In genomic region chr17:11997147-11997971, GRCh38 we compare ENCODE assay signal across 8 cellular contexts. TPM values are rescaled to one million over a fixed set of nuclear protein-coding genes. Genes with fewer than 3 reads are reported as not detected.
A peak's percentile ranks its signal among the peaks of the same experiment; 100 is the strongest.
DNase-seq lines count a peak whose midpoint lies in the region; ATAC-seq and TF ChIP-seq lines count a peak whose summit lies in the region.

A gene with protein sequence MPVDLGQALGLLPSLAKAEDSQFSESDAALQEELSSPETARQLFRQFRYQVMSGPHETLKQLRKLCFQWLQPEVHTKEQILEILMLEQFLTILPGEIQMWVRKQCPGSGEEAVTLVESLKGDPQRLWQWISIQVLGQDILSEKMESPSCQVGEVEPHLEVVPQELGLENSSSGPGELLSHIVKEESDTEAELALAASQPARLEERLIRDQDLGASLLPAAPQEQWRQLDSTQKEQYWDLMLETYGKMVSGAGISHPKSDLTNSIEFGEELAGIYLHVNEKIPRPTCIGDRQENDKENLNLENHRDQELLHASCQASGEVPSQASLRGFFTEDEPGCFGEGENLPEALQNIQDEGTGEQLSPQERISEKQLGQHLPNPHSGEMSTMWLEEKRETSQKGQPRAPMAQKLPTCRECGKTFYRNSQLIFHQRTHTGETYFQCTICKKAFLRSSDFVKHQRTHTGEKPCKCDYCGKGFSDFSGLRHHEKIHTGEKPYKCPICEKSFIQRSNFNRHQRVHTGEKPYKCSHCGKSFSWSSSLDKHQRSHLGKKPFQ (minus strand): TSS chr17:11997475. CDS start chr17:11992829, 4,646 bp downstream.

- POLR2A ChIA-PET in SK-N-SH (lab: Yijun Ruan, JAX) = interaction anchor here (0.6 to 2.6 kb wide), 6 partner anchors 9 to 1021 kb away, joined by 3 to 39 read pairs (median 4); partner anchors contain the start of genes ELAC2 and MAP2K4

- peak within 1 kb of the TSS; percentile 86 for H3K4me2 ChIP-seq in SK-N-SH

- TF ChIP-seq POLR2A in NB4 (IDR thresholded peaks at IDR 0.05; ENCODE audit: extremely low read depth, insufficient read length) (peak; percentile 88), ovary (IDR thresholded peaks at IDR 0.05) (peak; percentile 98)

- no peaks in the 10 kb centered on the region for H3K27me3 ChIP-seq in SK-N-SH (ENCODE audit: insufficient read depth)
- no peaks in the 10 kb centered on the region for H3K27me3 ChIP-seq in ovary
- H3K27me3 ChIP-seq in thymus (ENCODE audit: control insufficient read depth, insufficient read depth) = no peaks in the 10 kb centered on the region

- H3K27ac ChIP-seq in SK-N-SH (ENCODE audit: low read depth in 2 of 2, low read length in 1 of 2) (peak within 1 kb of the TSS; percentile 87 to 90), ovary (peak within 1 kb of the TSS; percentile 27 to 75), thymus (ENCODE audit: low read depth) (peak within 1 kb of the TSS; percentile 96)

- no peak for TF ChIP-seq RAD21 in SK-N-SH (IDR thresholded peaks at IDR 0.05; ENCODE audit: low read length)

- no peaks in the 10 kb centered on the region for H4K20me1 ChIP-seq in SK-N-SH (ENCODE audit: insufficient read depth)

- peak within 1 kb of the TSS; percentile 74 for H3K4me3 ChIP-seq in GM08714 (ENCODE audit: low read length)
- peak within 1 kb of the TSS; percentile 75 for H3K4me3 ChIP-seq in NB4 (ENCODE audit: low read depth, low read length)
- peak within 1 kb of the TSS; percentile 90 to 91 for H3K4me3 ChIP-seq in SK-N-SH (ENCODE audit: low read depth in 2 of 2, low read length in 1 of 2)
- H3K4me3 ChIP-seq in ovary = peak within 1 kb of the TSS; percentile 94
- H3K4me3 ChIP-seq in thymus (ENCODE audit: low read length) = peak within 1 kb of the TSS; percentile 80

- H3K4me1 Mint-ChIP-seq in glutamatergic neuron (ENCODE audit: low read depth, unreplicated experiment) = no peaks in the 10 kb centered on the region

- peaks cover 5 to 8% of the 10 kb centered on the region in 2 experiments; a peak in 2 of 4 replicates for H3K4me1 ChIP-seq in SK-N-SH (ENCODE audit: control insufficient read depth in 1 of 2, insufficient read depth in 2 of 2, low read depth in 1 of 2, low read length in 1 of 2)
- H3K4me1 ChIP-seq in ovary (ENCODE audit: insufficient read depth) = no peaks in the 10 kb centered on the region
- H3K4me1 ChIP-seq in thymus (ENCODE audit: control insufficient read depth, insufficient read depth, low read length) = no peaks in the 10 kb centered on the region

- peak; percentile 94 for ATAC-seq in HG02571 (IDR thresholded peaks at IDR 0.05; ENCODE audit: unreplicated experiment)
- ATAC-seq in activated naive CD4-positive, alpha-beta T cell treated with anti-CD3 and anti-CD28 coated beads, Interleukin-2, amount 50 U/mL, for 72 hours = peak; percentile 95 to 98

- DNase-seq in NB4 (ENCODE audit: low read depth) = peak; percentile 97
- peak; percentile 97 for DNase-seq in SK-N-SH
- DNase-seq in activated naive CD4-positive, alpha-beta T cell treated with anti-CD3 and anti-CD28 coated beads, Interleukin-2, amount 50 U/mL, for 72 hours (ENCODE audit: low spot score in 2 of 2) = peak; percentile 93 to 97
- DNase-seq in glutamatergic neuron = peak; percentile 98
- peak; percentile 96 to 99 (median 97) for DNase-seq in ovary

- H3K4me3 Mint-ChIP-seq in glutamatergic neuron (ENCODE audit: unreplicated experiment) = peak within 1 kb of the TSS; percentile 99

- peaks cover 7 to 12% of the 10 kb centered on the region in 2 donors for H3K36me3 Mint-ChIP-seq in activated naive CD4-positive, alpha-beta T cell treated with anti-CD3 and anti-CD28 coated beads, Interleukin-2, amount 50 U/mL, for 72 hours
- H3K36me3 Mint-ChIP-seq in glutamatergic neuron (ENCODE audit: unreplicated experiment) = no peaks in the 10 kb centered on the region

- peaks cover 5% of the 10 kb centered on the region; the same call in 1 of the 2 replicates for H3K79me2 ChIP-seq in SK-N-SH (ENCODE audit: insufficient read depth)

- H3K36me3 ChIP-seq in SK-N-SH (replicated peaks in 1 of 2; ENCODE audit: control insufficient read depth in 1 of 2, insufficient read depth in 2 of 2, low read length in 1 of 2) (peaks cover 0 to 2% of the 10 kb centered on the region in 2 experiments), ovary (no peaks in the 10 kb centered on the region), thymus (ENCODE audit: control insufficient read depth, insufficient read depth) (peaks cover 4% of the 10 kb centered on the region)

- TF ChIP-seq CTCF in NB4 (IDR thresholded peaks at IDR 0.05; ENCODE audit: low read depth, low read length) = no peak
- TF ChIP-seq CTCF in SK-N-SH (IDR thresholded peaks at IDR 0.05) = no peak
- TF ChIP-seq CTCF in glutamatergic neuron (IDR thresholded peaks at IDR 0.05; ENCODE audit: partially characterized antibody, unreplicated experiment) = no peak
- TF ChIP-seq CTCF in ovary (IDR thresholded peaks at IDR 0.05) = peak in 2 of 3 donors; percentile 26 to 43

- H3K27ac Mint-ChIP-seq in activated naive CD4-positive, alpha-beta T cell treated with anti-CD3 and anti-CD28 coated beads, Interleukin-2, amount 50 U/mL, for 72 hours = peak within 1 kb of the TSS; percentile 92 to 97
- H3K27ac Mint-ChIP-seq in glutamatergic neuron (ENCODE audit: unreplicated experiment) = peak within 1 kb of the TSS; percentile 100

- peaks cover 3 to 6% of the 10 kb centered on the region in 2 donors for H3K9me3 Mint-ChIP-seq in activated naive CD4-positive, alpha-beta T cell treated with anti-CD3 and anti-CD28 coated beads, Interleukin-2, amount 50 U/mL, for 72 hours
- peaks cover 6% of the 10 kb centered on the region for H3K9me3 Mint-ChIP-seq in glutamatergic neuron (ENCODE audit: unreplicated experiment)

- peak within 1 kb of the TSS; percentile 96 for H2AFZ ChIP-seq in SK-N-SH (ENCODE audit: low read depth)

- no peaks in the 10 kb centered on the region for H3K9me3 ChIP-seq in SK-N-SH
- H3K9me3 ChIP-seq in ovary = no peaks in the 10 kb centered on the region
- no peaks in the 10 kb centered on the region for H3K9me3 ChIP-seq in thymus (ENCODE audit: control insufficient read depth)

- intact Hi-C loops in ovary (cut with DNase I) = no loop called here

- TF ChIP-seq EP300 in SK-N-SH (IDR thresholded peaks at IDR 0.05; ENCODE audit: borderline replicate concordance in 1 of 2, low read depth in 1 of 2, low read length in 1 of 2) (no peak; a peak in 1 of 4 replicates), ovary (IDR thresholded peaks at IDR 0.05) (no peak)

- H3K9ac ChIP-seq in SK-N-SH = peak within 1 kb of the TSS; percentile 84

- whole genome bisulfite sequencing in SK-N-SH (ENCODE audit: low lambda C conversion rate) = 3% methylated on average over 28 of the region's 74 CpGs
- 0 to 1% (median 0%) methylated on average over 51 to 74 of the region's 74 CpGs for WGBS in ovary, 3 donors
- WGBS in thymus = under 1% methylated on average over 74 of the region's 74 CpGs

- peaks cover 8% of the 10 kb centered on the region for H3F3A ChIP-seq in SK-N-SH (replicated peaks; ENCODE audit: insufficient read depth)

- no peaks in the 10 kb centered on the region for H3K9me2 ChIP-seq in SK-N-SH

- CTCF ChIA-PET in SK-N-SH (lab: Yijun Ruan, JAX) = interaction anchor here (1.1 to 2.6 kb wide), 6 partner anchors 10 to 1122 kb away, joined by 3 to 22 read pairs (median 3); no protein-coding TSS in a partner anchor

- H3K27me3 Mint-ChIP-seq in glutamatergic neuron (ENCODE audit: unreplicated experiment) = peaks cover 7% of the 10 kb centered on the region

TF ChIP-seq in SK-N-SH, 30 proteins besides CTCF, POLR2A, EP300 and RAD21 (continues in another document):
- TF ChIP-seq MXI1 (IDR thresholded peaks at IDR 0.05; ENCODE audit: low read depth, low read length) (peak; percentile 55; the same call in 1 of the 2 replicates), GATA2 (CRISPR knock-in tag; IDR thresholded peaks at IDR 0.05) (0 out of 2 replicates have a peak, but pooled peaks have one; percentile 20), TCF12 (IDR thresholded peaks at IDR 0.05) (no peak), SMC3 (IDR thresholded peaks at IDR 0.05; ENCODE audit: low read depth, low read length) (no peak), PBX3 (IDR thresholded peaks at IDR 0.05) (no peak), YY1 (IDR thresholded peaks at IDR 0.05; ENCODE audit: low read depth) (peak; percentile 84; the same call in 1 of the 2 replicates), MEF2A (IDR thresholded peaks at IDR 0.05; ENCODE audit: borderline replicate concordance, low read depth) (no peak), FOSL2 (IDR thresholded peaks at IDR 0.05; ENCODE audit: borderline replicate concordance, low read depth) (no peak), TAF1 (IDR thresholded peaks at IDR 0.05; ENCODE audit: borderline replicate concordance, low read depth, low read length) (peak; percentile 81; the same call in 1 of the 2 replicates), RCOR1 (IDR thresholded peaks at IDR 0.05; ENCODE audit: low read length) (no peak; the same call in 1 of the 2 replicates), TEAD4 (IDR thresholded peaks at IDR 0.05; ENCODE audit: borderline replicate concordance, insufficient read depth) (0 out of 2 replicates have a peak, but pooled peaks have one; percentile 13), SIN3A (IDR thresholded peaks at IDR 0.05; ENCODE audit: borderline replicate concordance, low read depth, low read length) (0 out of 2 replicates have a peak, but pooled peaks have one; percentile 55), ELF1 (IDR thresholded peaks at IDR 0.05) (peak; percentile 84)

RNA-seq across cellular contexts. Expression of the gene that starts here (rescaled TPM):
- polyA plus RNA-seq in SK-N-SH (2012; rRNA removed) (3.2 and 5.5 TPM in 2 replicates), ovary (1 to 10 TPM; 5.0 to 7.8 TPM), thymus (22.5 TPM)
- 3.4 and 3.7 TPM in 2 replicates for polyA plus RNA-seq in SK-N-SH (2012; cell fraction: cytosol; rRNA removed)
- 8.0 and 14.1 TPM in 2 replicates for polyA plus RNA-seq in SK-N-SH (2012; cell fraction: nucleus; rRNA removed)
- total RNA-seq in activated naive CD4-positive, alpha-beta T cell treated with anti-CD3 and anti-CD28 coated beads, Interleukin-2, amount 50 U/mL, for 72 hours = 1 to 10 TPM; 4.9 to 7.1 TPM
- total RNA-seq in glutamatergic neuron (ENCODE audit: unreplicated experiment) (4.0 TPM), ovary (10 to 100 TPM in 1 of 7 donors, 1 to 10 TPM in 6; 2.9 to 12.2 (median 6.4) TPM)

Comparison
In these comparisons a context has a peak if more than half of its experiments do, and no peak if none do; other contexts are left out.
1. Peak in every context shown above with its lines: DNase-seq, ATAC-seq, H3K4me3 ChIP-seq and H3K27ac ChIP-seq.
2. CTCF ChIP-seq: peak in ovary (2 of 3); none in NB4 (single experiment), SK-N-SH (single experiment) and glutamatergic neuron (single experiment).